ENCODE assay signal across 31 cellular contexts in the genomic region with DNA sequence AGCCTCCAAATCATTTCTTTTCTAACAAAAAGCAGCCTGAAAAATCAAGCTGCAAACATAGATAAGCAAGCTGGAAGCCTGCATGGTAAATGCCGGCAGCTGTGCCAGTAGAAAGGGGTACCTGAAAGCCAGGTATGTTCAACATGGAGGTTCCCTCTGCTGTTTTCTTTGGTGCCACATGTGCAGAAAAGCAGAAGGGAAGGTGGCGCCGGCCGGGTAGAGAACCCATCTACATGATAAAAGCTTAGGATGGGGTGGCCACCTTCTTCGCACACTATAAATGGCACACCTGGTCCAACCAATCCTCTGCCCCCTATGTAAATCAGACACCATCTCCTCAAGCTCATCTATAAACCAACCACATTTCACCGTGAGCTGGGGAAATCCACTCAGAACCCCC.
"Had no signal": no experiment of that assay in that cellular context is flagged by ENCODE, and none has a peak within 500 bp of the region (broad histone marks: within the 10 kb centered on the region; RNA-seq: fewer than 3 reads in every experiment).

No MANE protein-coding gene starts in this region.

- H3K9me3 Mint-ChIP-seq: activated CD4-positive, alpha-beta memory T cell treated with anti-CD3 and anti-CD28 coated beads, Interleukin-2, amount 10 ng/mL, durations not matched to agents 7 days and 5 days had no signal

- H3K36me3 Mint-ChIP-seq: activated CD8-positive, alpha-beta memory T cell treated with anti-CD3 and anti-CD28 coated beads, Interleukin-2, amount 10 ng/mL, durations not matched to agents 7 days and 5 days; activated naive CD4-positive, alpha-beta T cell treated with anti-CD3 and anti-CD28 coated beads, Interleukin-2, amount 50 U/mL, for 72 hours had no signal

- H3K4me1 Mint-ChIP-seq: activated CD4-positive, alpha-beta memory T cell treated with anti-CD3 and anti-CD28 coated beads, Interleukin-2, amount 10 ng/mL, durations not matched to agents 7 days and 5 days; activated CD8-positive, alpha-beta memory T cell treated with anti-CD3 and anti-CD28 coated beads, Interleukin-2, amount 10 ng/mL, durations not matched to agents 7 days and 5 days had no signal

- H3K4me3 Mint-ChIP-seq: activated CD4-positive, alpha-beta memory T cell treated with anti-CD3 and anti-CD28 coated beads, Interleukin-2, amount 10 ng/mL, durations not matched to agents 7 days and 5 days; activated CD8-positive, alpha-beta memory T cell treated with anti-CD3 and anti-CD28 coated beads, Interleukin-2, amount 10 ng/mL, durations not matched to agents 7 days and 5 days; activated naive CD4-positive, alpha-beta T cell treated with anti-CD3 and anti-CD28 coated beads for 36 hours had no signal

- H3K27me3 Mint-ChIP-seq: activated CD4-positive, alpha-beta memory T cell treated with anti-CD3 and anti-CD28 coated beads, Interleukin-2, amount 10 ng/mL, durations not matched to agents 7 days and 5 days; activated CD8-positive, alpha-beta memory T cell treated with anti-CD3 and anti-CD28 coated beads, Interleukin-2, amount 10 ng/mL, durations not matched to agents 7 days and 5 days had no signal

- H3K27ac Mint-ChIP-seq: activated CD4-positive, alpha-beta memory T cell treated with anti-CD3 and anti-CD28 coated beads, Interleukin-2, amount 10 ng/mL, durations not matched to agents 7 days and 5 days; activated CD8-positive, alpha-beta memory T cell treated with anti-CD3 and anti-CD28 coated beads, Interleukin-2, amount 10 ng/mL, durations not matched to agents 7 days and 5 days; activated naive CD4-positive, alpha-beta T cell treated with anti-CD3 and anti-CD28 coated beads for 36 hours; activated naive CD4-positive, alpha-beta T cell treated with anti-CD3 and anti-CD28 coated beads, Interleukin-2, amount 50 U/mL, for 72 hours had no signal

- DNase-seq: activated CD4-positive, alpha-beta memory T cell treated with anti-CD3 and anti-CD28 coated beads, Interleukin-2, amount 10 ng/mL, durations not matched to agents 7 days and 5 days; activated CD4-positive, alpha-beta T cell treated with anti-CD3 and anti-CD28 coated beads for 1 hour; activated CD4-positive, alpha-beta T cell treated with anti-CD3 and anti-CD28 coated beads for 48 hours; activated CD4-positive, CD25-positive, alpha-beta regulatory T cell; activated CD8-positive, alpha-beta memory T cell treated with anti-CD3 and anti-CD28 coated beads for 24 hours; activated CD8-positive, alpha-beta memory T cell treated with anti-CD3 and anti-CD28 coated beads, Interleukin-2, amount 10 ng/mL, durations not matched to agents 7 days and 5 days; activated CD8-positive, alpha-beta memory T cell treated with anti-CD3 and anti-CD28 coated beads, Interleukin-2, amount 50 U/mL, for 48 hours; activated gamma-delta T cell; activated naive CD4-positive, alpha-beta T cell treated with anti-CD3 and anti-CD28 coated beads for 36 hours; activated T-cell treated with anti-CD3 and anti-CD28 coated beads, Interleukin-2, amount 50 U/mL, for 48 hours; body of pancreas; MM.1S; MV-4-11; NCI-H1092 treated with DMSO at 0.1 percent for 48 hours; NCI-H1417; NCI-H146; NCI-H187; NCI-H2029 treated with DMSO at 0.1 percent for 48 hours; NCI-H2171 treated with DMSO at 0.1 percent for 48 hours; NCI-H2227 treated with DMSO at 0.1 percent for 48 hours; NCI-H446; NCI-H510A treated with DMSO at 0.1 percent for 48 hours; NCI-H526 treated with DMSO at 0.1 percent for 48 hours; NCI-H774; NK-92 treated with Interleukin-12 subunit alpha and Interleukin-12 subunit beta, amount 100 ng/mL, for 24 hours; PC-9; SIG-M5; SW 1271; T1000; WERI-Rb-1 had no signal
